ENCODE assay signal across 29 cellular contexts in the genomic region with DNA sequence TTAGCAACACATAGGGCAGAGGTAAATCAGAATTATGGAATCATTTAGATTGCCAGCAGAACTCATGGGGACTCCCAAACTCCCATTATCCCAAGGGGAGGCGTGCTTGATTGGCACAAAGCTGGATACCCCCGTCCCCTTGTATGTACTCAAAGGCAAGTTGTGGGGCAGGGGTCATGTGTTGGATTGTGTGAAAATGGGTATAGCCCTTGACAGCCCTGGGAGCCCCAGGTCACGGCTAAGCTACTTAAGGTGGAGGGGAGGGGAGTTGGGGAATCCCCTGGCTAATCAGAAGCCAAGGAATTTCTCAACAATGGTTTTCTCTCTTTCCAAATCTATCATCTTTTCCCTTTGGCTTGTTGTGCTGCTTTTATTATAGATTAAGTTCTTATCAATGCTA.
"Had no signal": no experiment of that assay in that cellular context is flagged by ENCODE, and none has a peak within 500 bp of the region (broad histone marks: within the 10 kb centered on the region; RNA-seq: fewer than 3 reads in every experiment).

No MANE protein-coding gene starts in this region.

- H3K4me1 Mint-ChIP-seq: naive thymus-derived CD4-positive, alpha-beta T cell; natural killer cell; nephron; stimulated activated naive B cell treated with anti-CD40 and anti-IgM and Interleukin-4, amounts not matched to agents 10 μg/mL and 1 μg/mL and 100 μg/mL, for 72 hours had no signal

- H2AFZ ChIP-seq: parathyroid adenoma had no signal

- H3K27me3 Mint-ChIP-seq: naive thymus-derived CD4-positive, alpha-beta T cell; progenitor cell of endocrine pancreas; stimulated activated naive B cell treated with anti-CD40 and anti-IgM and Interleukin-4, amounts not matched to agents 10 μg/mL and 1 μg/mL and 100 μg/mL, for 72 hours; stimulated activated naive CD8-positive, alpha-beta T cell treated with anti-CD3 and anti-CD28 coated beads, Interleukin-15, Interleukin-2, amounts not matched to agents 100 ng/mL and 50 ng/mL, for 24 hours; type B pancreatic cell had no signal

- H3K9me3 ChIP-seq: ovary, psoas muscle, right lobe of liver, sigmoid colon, suprapubic skin, testis, tibial artery, transverse colon, upper lobe of right lung, uterus had no signal

- DNase-seq: naive thymus-derived CD4-positive, alpha-beta T cell; natural killer cell; occipital lobe; ovary; posterior cingulate gyrus; psoas muscle; right cardiac atrium; right lobe of liver; sigmoid colon; small intestine; stimulated activated CD4-positive, alpha-beta T cell treated with anti-CD3 and anti-CD28 coated beads, Interleukin-15, amount 100 ng/mL, for 24 hours; stimulated activated CD4-positive, alpha-beta T cell treated with anti-CD3 and anti-CD28 coated beads, Interleukin-2, amount 100 ng/mL, for 24 hours; stimulated activated CD4-positive, alpha-beta T cell treated with anti-CD3 and anti-CD28 coated beads, Interleukin-2, amount 100 ng/mL, for 48 hours; stimulated activated CD4-positive, alpha-beta T cell treated with anti-CD3 and anti-CD28 coated beads, Interleukin-4, amount 100 ng/mL, for 24 hours; stimulated activated naive B cell treated with anti-CD40 and anti-IgM and Interleukin-4, amounts not matched to agents 10 μg/mL and 1 μg/mL and 100 μg/mL, for 72 hours; stimulated activated naive CD4-positive, alpha-beta T cell treated with Interleukin-2 at 50 U/mL for 16 hours; substantia nigra; testis; tibial artery; transverse colon; upper lobe of right lung; uterus had no signal

- H3K36me3 ChIP-seq: ovary, uterus had no signal

- H3K9ac ChIP-seq: parathyroid adenoma had no signal

- H3K27ac Mint-ChIP-seq: naive thymus-derived CD4-positive, alpha-beta T cell; natural killer cell; nephron; progenitor cell of endocrine pancreas; stimulated activated naive B cell treated with anti-CD40 and anti-IgM and Interleukin-4, amounts not matched to agents 10 μg/mL and 1 μg/mL and 100 μg/mL, for 72 hours; stimulated activated naive CD8-positive, alpha-beta T cell treated with anti-CD3 and anti-CD28 coated beads, Interleukin-15, Interleukin-2, amounts not matched to agents 100 ng/mL and 50 ng/mL, for 24 hours; type B pancreatic cell had no signal

- H3K4me3 Mint-ChIP-seq: naive thymus-derived CD4-positive, alpha-beta T cell; natural killer cell; nephron; stimulated activated effector memory CD8-positive, alpha-beta T cell treated with anti-CD3 and anti-CD28 coated beads, Interleukin-12 subunit alpha, Interleukin-12 subunit beta, amount 100 ng/mL, for 72 hours; stimulated activated naive B cell treated with anti-CD40 and anti-IgM and Interleukin-4, amounts not matched to agents 10 μg/mL and 1 μg/mL and 100 μg/mL, for 72 hours; stimulated activated naive CD8-positive, alpha-beta T cell treated with anti-CD3 and anti-CD28 coated beads, Interleukin-15, Interleukin-2, amounts not matched to agents 100 ng/mL and 50 ng/mL, for 24 hours; type B pancreatic cell had no signal

- H3K4me3 ChIP-seq: ovary, psoas muscle, right lobe of liver, sigmoid colon, suprapubic skin, testis, tibial artery, transverse colon, upper lobe of right lung, uterus had no signal

- H3K27me3 ChIP-seq: ovary, right lobe of liver, sigmoid colon, suprapubic skin, testis, tibial artery, transverse colon, upper lobe of right lung, uterus had no signal

- H3K27ac ChIP-seq: ovary, parathyroid adenoma, psoas muscle, right lobe of liver, sigmoid colon, suprapubic skin, testis, tibial artery, transverse colon, upper lobe of right lung, uterus had no signal

- ATAC-seq: naive thymus-derived CD4-positive, alpha-beta T cell; natural killer cell; right cardiac atrium; right lobe of liver; stimulated activated effector memory CD8-positive, alpha-beta T cell treated with anti-CD3 and anti-CD28 coated beads, Interleukin-12 subunit alpha, Interleukin-12 subunit beta, amount 100 ng/mL, for 72 hours; stimulated activated naive B cell treated with anti-CD40 and anti-IgM and Interleukin-4, amounts not matched to agents 10 μg/mL and 1 μg/mL and 100 μg/mL, for 72 hours; upper lobe of right lung had no signal

- H3K79me2 ChIP-seq: parathyroid adenoma had no signal

- H3K9me3 Mint-ChIP-seq: naive thymus-derived CD4-positive, alpha-beta T cell; natural killer cell; nephron; stimulated activated effector memory CD8-positive, alpha-beta T cell treated with anti-CD3 and anti-CD28 coated beads, Interleukin-12 subunit alpha, Interleukin-12 subunit beta, amount 100 ng/mL, for 72 hours; stimulated activated naive B cell treated with anti-CD40 and anti-IgM and Interleukin-4, amounts not matched to agents 10 μg/mL and 1 μg/mL and 100 μg/mL, for 72 hours; stimulated activated naive CD8-positive, alpha-beta T cell treated with anti-CD3 and anti-CD28 coated beads, Interleukin-15, Interleukin-2, amounts not matched to agents 100 ng/mL and 50 ng/mL, for 24 hours; type B pancreatic cell had no signal

- H3K4me1 ChIP-seq: parathyroid adenoma, psoas muscle, right lobe of liver, sigmoid colon, suprapubic skin, testis, tibial artery, transverse colon, upper lobe of right lung, uterus had no signal
